ENCODE assay signal across 1 cellular context in the genomic region with DNA sequence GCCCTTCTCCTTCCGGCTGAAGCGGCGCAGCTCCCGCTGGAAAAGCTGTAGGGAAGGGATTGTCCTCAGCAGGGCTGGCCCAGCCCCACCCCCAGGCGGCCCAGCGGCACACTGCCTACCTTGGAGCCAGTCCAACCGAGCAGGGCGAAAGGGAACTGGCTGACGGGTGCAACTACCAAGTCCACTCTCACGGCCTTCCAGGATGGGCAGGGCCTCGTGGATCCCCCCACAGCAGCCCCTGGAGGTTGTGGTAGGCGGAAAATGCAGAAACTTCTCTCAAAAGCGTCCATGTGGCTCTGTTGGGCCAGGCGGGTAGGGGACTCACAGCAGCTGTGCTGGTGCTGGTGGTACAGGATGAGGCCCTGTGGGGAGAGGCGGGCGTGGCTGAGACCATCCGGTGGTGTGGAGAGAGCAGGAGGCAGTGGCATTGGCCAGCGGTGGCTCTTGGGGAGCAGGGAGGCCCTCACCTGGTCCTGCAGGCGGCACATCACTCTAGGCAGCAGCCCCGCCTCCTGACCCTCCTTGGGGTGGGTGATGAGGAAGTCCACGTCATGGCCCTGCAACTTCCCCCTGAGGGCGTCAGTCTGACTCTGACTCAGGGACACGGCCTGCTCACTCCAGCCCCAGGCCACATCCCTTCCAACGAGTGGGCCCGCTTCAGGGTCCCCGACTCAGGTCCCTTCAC.
TF ChIP-seq lines count a peak whose summit lies in the region.

No MANE protein-coding gene starts in this region.

TF ChIP-seq in IMR-90, 13 proteins besides CTCF, POLR2A, EP300 and RAD21 (continued from another document):
- TF ChIP-seq RCOR1 (IDR thresholded peaks at IDR 0.05; ENCODE audit: insufficient replicate concordance, low read length) (no peak), MAZ (IDR thresholded peaks at IDR 0.05; ENCODE audit: borderline replicate concordance, low read depth, low read length) (no peak), CEBPB (IDR thresholded peaks at IDR 0.05; ENCODE audit: low read depth, low read length) (no peak), CHD1 (IDR thresholded peaks at IDR 0.05; ENCODE audit: low read depth, low read length) (no peak), FOS (IDR thresholded peaks at IDR 0.05; ENCODE audit: low read depth, low read length) (no peak)
